ENCODE assay signal across 36 cellular contexts in genomic region chr7:25035274-25035673, GRCh38.
"Had no signal": no experiment of that assay in that cellular context is flagged by ENCODE, and none has a peak within 500 bp of the region (broad histone marks: within the 10 kb centered on the region; RNA-seq: fewer than 3 reads in every experiment).

No MANE protein-coding gene starts in this region.

- H3K4me1 Mint-ChIP-seq: brain had no signal

- H3K36me3 Mint-ChIP-seq: activated naive CD4-positive, alpha-beta T cell treated with anti-CD3 and anti-CD28 coated beads, Interleukin-2, amount 10 ng/mL, durations not matched to agents 7 days and 5 days; activated naive CD8-positive, alpha-beta T cell treated with anti-CD3 and anti-CD28 coated beads for 36 hours; brain had no signal

- ATAC-seq: activated naive CD4-positive, alpha-beta T cell treated with anti-CD3 and anti-CD28 coated beads, Interleukin-2, amount 50 U/mL, for 72 hours; activated naive CD8-positive, alpha-beta T cell treated with anti-CD3 and anti-CD28 coated beads, Interleukin-2, amount 50 U/mL, for 24 hours; activated T-cell treated with anti-CD3 and anti-CD28 coated beads, Interleukin-2, amount 50 U/mL, for 4 hours; activated T-cell treated with anti-CD3 and anti-CD28 coated beads, Interleukin-2, amount 50 U/mL, for 72 hours; activated T-helper 17 cell treated with anti-CD3 and anti-CD28 coated beads, Interleukin-2, amount 50 U/mL, for 72 hours; body of pancreas had no signal

- H3K4me3 ChIP-seq: adrenal gland, ascending aorta, body of pancreas, breast epithelium, cardiac muscle cell had no signal

- H3K27ac Mint-ChIP-seq: activated naive CD4-positive, alpha-beta T cell treated with anti-CD3 and anti-CD28 coated beads for 36 hours; activated naive CD4-positive, alpha-beta T cell treated with anti-CD3 and anti-CD28 coated beads, Interleukin-2, amount 10 ng/mL, durations not matched to agents 7 days and 5 days; activated naive CD4-positive, alpha-beta T cell treated with anti-CD3 and anti-CD28 coated beads, Interleukin-2, amount 50 U/mL, for 24 hours; activated naive CD4-positive, alpha-beta T cell treated with anti-CD3 and anti-CD28 coated beads, Interleukin-2, amount 50 U/mL, for 72 hours; activated naive CD8-positive, alpha-beta T cell; activated naive CD8-positive, alpha-beta T cell treated with anti-CD3 and anti-CD28 coated beads for 36 hours; activated naive CD8-positive, alpha-beta T cell treated with anti-CD3 and anti-CD28 coated beads, Interleukin-2, amount 10 ng/mL, durations not matched to agents 7 days and 5 days; activated naive CD8-positive, alpha-beta T cell treated with anti-CD3 and anti-CD28 coated beads, Interleukin-2, amount 50 U/mL, for 24 hours; activated T-cell treated with anti-CD3 and anti-CD28 coated beads, Interleukin-2, amount 50 U/mL, for 72 hours; activated T-helper 1 cell treated with anti-CD3 and anti-CD28 coated beads, Interleukin-12 subunit alpha, Interleukin-12 subunit beta, Interleukin-2, Interleukin-4 antibody, amounts not matched to agents 30 ng/mL and 10 ng/mL and 1 ng/mL, durations not matched to agents 14 hours and 24 hours and 36 hours; activated T-helper 17 cell treated with anti-CD3 and anti-CD28 coated beads, Interleukin-2, amount 50 U/mL, for 72 hours; activated T-helper 2 cell treated with anti-CD3 and anti-CD28 coated beads, Interferon-gamma antibody, Interleukin-2, Interleukin-4, amounts not matched to agents 10 μg/mL and 5 μg/mL and 100 μg/mL, durations not matched to agents 14 hours and 24 hours and 36 hours; brain had no signal

- H3K27ac ChIP-seq: adrenal gland, ascending aorta, body of pancreas, brain microvascular endothelial cell, breast epithelium, cardiac muscle cell had no signal

- H3K9me3 ChIP-seq: adrenal gland, ascending aorta had no signal

- H3K4me1 ChIP-seq: adrenal gland, ascending aorta, body of pancreas, breast epithelium had no signal

- H3K36me3 ChIP-seq: adrenal gland, ascending aorta, brain microvascular endothelial cell, breast epithelium, cardiac muscle cell had no signal

- H3K4me3 Mint-ChIP-seq: activated naive CD4-positive, alpha-beta T cell treated with anti-CD3 and anti-CD28 coated beads for 36 hours; activated naive CD4-positive, alpha-beta T cell treated with anti-CD3 and anti-CD28 coated beads, Interleukin-2, amount 10 ng/mL, durations not matched to agents 7 days and 5 days; activated naive CD4-positive, alpha-beta T cell treated with anti-CD3 and anti-CD28 coated beads, Interleukin-2, amount 50 U/mL, for 24 hours; activated naive CD8-positive, alpha-beta T cell; activated naive CD8-positive, alpha-beta T cell treated with anti-CD3 and anti-CD28 coated beads for 36 hours; activated naive CD8-positive, alpha-beta T cell treated with anti-CD3 and anti-CD28 coated beads, Interleukin-2, amount 10 ng/mL, durations not matched to agents 7 days and 5 days; activated naive CD8-positive, alpha-beta T cell treated with anti-CD3 and anti-CD28 coated beads, Interleukin-2, amount 50 U/mL, for 24 hours; activated T-cell treated with anti-CD3 and anti-CD28 coated beads, Interleukin-2, amount 50 U/mL, for 4 hours; activated T-cell treated with anti-CD3 and anti-CD28 coated beads, Interleukin-2, amount 50 U/mL, for 72 hours; activated T-helper 1 cell treated with anti-CD3 and anti-CD28 coated beads, Interleukin-12 subunit alpha, Interleukin-12 subunit beta, Interleukin-2, Interleukin-4 antibody, amounts not matched to agents 30 ng/mL and 10 ng/mL and 1 ng/mL, durations not matched to agents 14 hours and 24 hours and 36 hours; activated T-helper 17 cell treated with anti-CD3 and anti-CD28 coated beads, Interleukin-2, amount 50 U/mL, for 72 hours; brain; central memory CD8-positive, alpha-beta T cell had no signal

- H3K27me3 Mint-ChIP-seq: activated naive CD4-positive, alpha-beta T cell treated with anti-CD3 and anti-CD28 coated beads, Interleukin-2, amount 50 U/mL, for 24 hours; activated naive CD8-positive, alpha-beta T cell; activated naive CD8-positive, alpha-beta T cell treated with anti-CD3 and anti-CD28 coated beads for 36 hours; activated naive CD8-positive, alpha-beta T cell treated with anti-CD3 and anti-CD28 coated beads, Interleukin-2, amount 50 U/mL, for 24 hours; activated T-helper 17 cell treated with anti-CD3 and anti-CD28 coated beads, Interleukin-2, amount 50 U/mL, for 72 hours; central memory CD8-positive, alpha-beta T cell had no signal

- H3K27me3 ChIP-seq: adrenal gland, ascending aorta, body of pancreas, brain microvascular endothelial cell, breast epithelium, cardiac muscle cell had no signal

- DNase-seq: activated effector memory CD4-positive, alpha-beta T cell treated with anti-CD3 and anti-CD28 coated beads, Interleukin-2, amount 50 U/mL, for 16 hours; activated effector memory CD4-positive, alpha-beta T cell treated with Interleukin-2 at 50 U/mL for 16 hours; activated gamma-delta T cell; activated gamma-delta T cell treated with Interleukin-2 at 50 U/mL for 16 hours; activated naive CD4-positive, alpha-beta T cell; activated naive CD4-positive, alpha-beta T cell treated with anti-CD3 and anti-CD28 coated beads for 36 hours; activated naive CD4-positive, alpha-beta T cell treated with anti-CD3 and anti-CD28 coated beads, Interleukin-2, amount 10 ng/mL, durations not matched to agents 7 days and 5 days; activated naive CD4-positive, alpha-beta T cell treated with anti-CD3 and anti-CD28 coated beads, Interleukin-2, amount 50 U/mL, for 16 hours; activated naive CD4-positive, alpha-beta T cell treated with Interleukin-2 at 50 U/mL for 16 hours; activated naive CD8-positive, alpha-beta T cell treated with anti-CD3 and anti-CD28 coated beads for 36 hours; activated naive CD8-positive, alpha-beta T cell treated with anti-CD3 and anti-CD28 coated beads, Interleukin-2, amount 10 ng/mL, durations not matched to agents 7 days and 5 days; activated naive CD8-positive, alpha-beta T cell treated with anti-CD3 and anti-CD28 coated beads, Interleukin-2, amount 50 U/mL, for 24 hours; activated T-cell treated with anti-CD3 and anti-CD28 coated beads, Interleukin-2, amount 50 U/mL, for 4 hours; activated T-cell treated with anti-CD3 and anti-CD28 coated beads, Interleukin-2, amount 50 U/mL, for 48 hours; activated T-cell treated with anti-CD3 and anti-CD28 coated beads, Interleukin-2, amount 50 U/mL, for 72 hours; adrenal gland; amniotic stem cell; amygdala; anterior cingulate cortex; aorta; body of pancreas; brain microvascular endothelial cell; caudate nucleus; central memory CD4-positive, alpha-beta T cell; cerebellar nuclear complex had no signal
